22 cellular contexts compared by ENCODE assay signal in the genomic region with DNA sequence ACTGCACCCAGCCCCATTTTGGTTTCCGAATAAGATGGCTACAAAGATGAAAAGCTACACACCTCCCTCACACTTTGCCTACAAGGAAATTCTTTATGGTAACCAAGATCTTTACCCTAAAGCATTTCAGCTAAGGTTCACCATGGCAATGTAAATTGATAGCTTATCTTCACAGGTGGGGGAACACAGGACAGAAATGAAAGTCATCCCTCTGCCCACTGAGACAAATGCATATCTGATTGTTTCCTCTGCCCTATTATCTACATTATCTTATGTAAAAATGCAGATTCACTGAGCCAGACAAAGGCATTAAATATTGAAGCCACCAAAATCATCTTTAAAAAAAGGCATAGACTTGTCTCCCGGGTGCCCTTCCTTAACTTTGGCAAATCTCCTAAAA. TPM values are rescaled to one million over a fixed set of nuclear protein-coding genes. Genes with fewer than 3 reads are reported as not detected.
DNase-seq lines count a peak whose midpoint lies in the region; ATAC-seq and TF ChIP-seq lines count a peak whose summit lies in the region.
"Had no signal": no experiment of that assay in that cellular context is flagged by ENCODE, and none has a peak within 500 bp of the region (broad histone marks: within the 10 kb centered on the region; RNA-seq: fewer than 3 reads in every experiment).

No MANE protein-coding gene starts in this region.

- no peaks in the 10 kb centered on the region for H3K9me3 Mint-ChIP-seq in CD4-positive, alpha-beta memory T cell
- H3K9me3 Mint-ChIP-seq in T-cell (no peaks in the 10 kb centered on the region), neural progenitor cell (peaks cover 4% of the 10 kb centered on the region)
- H3K9me3 Mint-ChIP-seq in activated T-helper 17 cell treated with anti-CD3 and anti-CD28 coated beads, Interleukin-2, amount 50 U/mL, for 72 hours: no peaks in the 10 kb centered on the region
- H3K9me3 Mint-ChIP-seq in activated CD4-positive, alpha-beta T cell treated with anti-CD3 and anti-CD28 coated beads, Interleukin-2, amount 10 ng/mL, durations not matched to agents 7 days and 5 days: no peaks in the 10 kb centered on the region
- H3K9me3 Mint-ChIP-seq: CD8-positive, alpha-beta memory T cell; H9 had no signal

- no peaks in the 10 kb centered on the region for H3K36me3 Mint-ChIP-seq in CD4-positive, alpha-beta memory T cell
- H3K36me3 Mint-ChIP-seq in T-cell (no peaks in the 10 kb centered on the region), neural progenitor cell (peaks cover under 1% of the 10 kb centered on the region)
- no peaks in the 10 kb centered on the region for H3K36me3 Mint-ChIP-seq in activated T-helper 17 cell treated with anti-CD3 and anti-CD28 coated beads, Interleukin-2, amount 50 U/mL, for 72 hours (ENCODE audit: low read depth)
- no peaks in the 10 kb centered on the region for H3K36me3 Mint-ChIP-seq in activated CD4-positive, alpha-beta T cell treated with anti-CD3 and anti-CD28 coated beads, Interleukin-2, amount 10 ng/mL, durations not matched to agents 7 days and 5 days (ENCODE audit: low read depth)
- H3K36me3 Mint-ChIP-seq: CD8-positive, alpha-beta memory T cell had no signal

- no TSS peak for BruUV-seq in PC-9 (replicated peaks; lab: Mats Ljungman, UMichigan)

- H3K4me2 ChIP-seq in neural progenitor cell: no peak overlapping the region
- H3K4me2 ChIP-seq in PC-9: no peak overlapping the region
- H3K4me2 ChIP-seq: GM23338 had no signal

- peaks cover 34 to 48% (median 42%) of the 10 kb centered on the region in 4 donors for H3K4me1 Mint-ChIP-seq in CD4-positive, alpha-beta memory T cell
- H3K4me1 Mint-ChIP-seq in T-cell (peaks cover 41 to 47% (median 41%) of the 10 kb centered on the region in 3 donors), neural progenitor cell (peaks cover 40% of the 10 kb centered on the region)
- H3K4me1 Mint-ChIP-seq in activated T-helper 17 cell treated with anti-CD3 and anti-CD28 coated beads, Interleukin-2, amount 50 U/mL, for 72 hours: peaks cover 35% of the 10 kb centered on the region
- peaks cover 55% of the 10 kb centered on the region for H3K4me1 Mint-ChIP-seq in activated CD4-positive, alpha-beta T cell treated with anti-CD3 and anti-CD28 coated beads, Interleukin-2, amount 10 ng/mL, durations not matched to agents 7 days and 5 days

- POLR2A ChIA-PET in CD4-positive, alpha-beta memory T cell (lab: Charles Lee; ENCODE audit: partially characterized antibody): interaction anchor here (1.4 to 3.9 kb wide), 6 partner anchors 13 to 473 kb away, joined by 3 to 62 read pairs (median 12); partner anchors contain the start of gene GSTK1
- POLR2A ChIA-PET in T-cell (lab: Charles Lee) (no interaction called here), PC-9 (lab: Charles Lee; ENCODE audit: unreplicated experiment) (no interaction called here)
- POLR2A ChIA-PET in activated CD4-positive, alpha-beta T cell treated with anti-CD3 and anti-CD28 coated beads, Interleukin-2, amount 10 ng/mL, durations not matched to agents 7 days and 5 days (lab: Charles Lee): no interaction called here

- H3K4me3 ChIP-seq in CD4-positive, alpha-beta memory T cell (ENCODE audit: low read length in 2 of 2): no peak overlapping the region
- H3K4me3 ChIP-seq in neural progenitor cell (no peak overlapping the region), PC-9 (no peak overlapping the region)
- H3K4me3 ChIP-seq: GM12878, GM23338 had no signal

- CTCF ChIA-PET in CD4-positive, alpha-beta memory T cell (lab: Charles Lee; ENCODE audit: partially characterized antibody): interaction anchor here (1.3 to 8.6 kb wide), 4 partner anchors 18 to 40 kb away, joined by 3 to 82 read pairs (median 18); no protein-coding TSS in a partner anchor
- CTCF ChIA-PET in T-cell (lab: Charles Lee) (interaction anchor here in 1 of 2 donors (1.0 kb wide), 1 partner anchor 41 kb away, joined by 3 read pairs; no protein-coding TSS in a partner anchor), PC-9 (lab: Charles Lee) (interaction anchor here (1.0 kb wide), 1 partner anchor 15 kb away, joined by 3 read pairs; no protein-coding TSS in a partner anchor)
- CTCF ChIA-PET in activated CD4-positive, alpha-beta T cell treated with anti-CD3 and anti-CD28 coated beads, Interleukin-2, amount 10 ng/mL, durations not matched to agents 7 days and 5 days (lab: Charles Lee): interaction anchor here (0.6 kb wide), 2 partner anchors 11 to 56 kb away, joined by 3 to 4 read pairs; no protein-coding TSS in a partner anchor

- H3K9me2 ChIP-seq in PC-9 (ENCODE audit: insufficient read depth): no peaks in the 10 kb centered on the region

- no peaks in the 10 kb centered on the region for H3K27me3 Mint-ChIP-seq in CD4-positive, alpha-beta memory T cell
- no peaks in the 10 kb centered on the region for H3K27me3 Mint-ChIP-seq in T-cell
- no peaks in the 10 kb centered on the region for H3K27me3 Mint-ChIP-seq in activated T-helper 17 cell treated with anti-CD3 and anti-CD28 coated beads, Interleukin-2, amount 50 U/mL, for 72 hours
- no peaks in the 10 kb centered on the region for H3K27me3 Mint-ChIP-seq in neural progenitor cell (ENCODE audit: insufficient read depth, low read depth)
- no peaks in the 10 kb centered on the region for H3K27me3 Mint-ChIP-seq in activated CD4-positive, alpha-beta T cell treated with anti-CD3 and anti-CD28 coated beads, Interleukin-2, amount 10 ng/mL, durations not matched to agents 7 days and 5 days
- H3K27me3 Mint-ChIP-seq: CD8-positive, alpha-beta memory T cell had no signal

- H4K20me1 ChIP-seq in neural progenitor cell (ENCODE audit: low read depth) (no peaks in the 10 kb centered on the region), PC-9 (ENCODE audit: insufficient read depth) (no peaks in the 10 kb centered on the region)

- no peaks in the 10 kb centered on the region for H3K27me3 ChIP-seq in CD4-positive, alpha-beta memory T cell (ENCODE audit: insufficient read depth, low read length)
- H3K27me3 ChIP-seq in neural progenitor cell (no peaks in the 10 kb centered on the region), PC-9 (ENCODE audit: insufficient read depth, low read depth) (no peaks in the 10 kb centered on the region)

- H3K27ac Mint-ChIP-seq in CD4-positive, alpha-beta memory T cell: peak overlapping the region in 4 of 7 donors; percentile 36 to 83 (median 42)
- H3K27ac Mint-ChIP-seq in T-cell: peak overlapping the region; percentile 34 to 59
- no peak overlapping the region for H3K27ac Mint-ChIP-seq in activated T-helper 17 cell treated with anti-CD3 and anti-CD28 coated beads, Interleukin-2, amount 50 U/mL, for 72 hours
- peak overlapping the region; percentile 70 for H3K27ac Mint-ChIP-seq in neural progenitor cell
- no peak overlapping the region for H3K27ac Mint-ChIP-seq in activated CD4-positive, alpha-beta T cell treated with anti-CD3 and anti-CD28 coated beads, Interleukin-2, amount 10 ng/mL, durations not matched to agents 7 days and 5 days
- H3K27ac Mint-ChIP-seq: GM23338, H9 had no signal

- peaks cover 33% of the 10 kb centered on the region for H3K4me1 ChIP-seq in CD4-positive, alpha-beta memory T cell (ENCODE audit: insufficient read depth, low read length)
- H3K4me1 ChIP-seq in neural progenitor cell (peaks cover 10% of the 10 kb centered on the region), PC-9 (replicated peaks; ENCODE audit: insufficient read depth) (peaks cover 55% of the 10 kb centered on the region)

- intact Hi-C loops in CD4-positive, alpha-beta memory T cell (cut with micrococcal nuclease): no loop called here
- intact Hi-C loops in PC-9 (cut with micrococcal nuclease; ENCODE audit: unreplicated experiment): no loop called here

- H3K79me2 ChIP-seq in neural progenitor cell (ENCODE audit: low read depth): no peaks in the 10 kb centered on the region
- H3K79me2 ChIP-seq in PC-9 (ENCODE audit: low read depth): peaks cover 10% of the 10 kb centered on the region

- no peak overlapping the region for H2AFZ ChIP-seq in neural progenitor cell (replicated peaks)
- no peak overlapping the region for H2AFZ ChIP-seq in PC-9
- H2AFZ ChIP-seq: GM23338 had no signal

- no peaks in the 10 kb centered on the region for H3K9me3 ChIP-seq in CD4-positive, alpha-beta memory T cell (ENCODE audit: control insufficient read depth in 1 of 2, low read length in 2 of 2)
- H3K9me3 ChIP-seq in neural progenitor cell (ENCODE audit: low read depth): no peaks in the 10 kb centered on the region
- no peaks in the 10 kb centered on the region for H3K9me3 ChIP-seq in PC-9 (ENCODE audit: insufficient read depth, low read depth)

- no peak overlapping the region for H3K4me3 Mint-ChIP-seq in CD4-positive, alpha-beta memory T cell
- H3K4me3 Mint-ChIP-seq in T-cell (no peak overlapping the region), neural progenitor cell (no peak overlapping the region)
- peak overlapping the region; percentile 28 for H3K4me3 Mint-ChIP-seq in activated T-helper 17 cell treated with anti-CD3 and anti-CD28 coated beads, Interleukin-2, amount 50 U/mL, for 72 hours
- no peak overlapping the region for H3K4me3 Mint-ChIP-seq in activated CD4-positive, alpha-beta T cell treated with anti-CD3 and anti-CD28 coated beads, Interleukin-2, amount 10 ng/mL, durations not matched to agents 7 days and 5 days
- H3K4me3 Mint-ChIP-seq: GM23338, H9 had no signal

- DNase-seq in CD4-positive, alpha-beta memory T cell: no peak
- DNase-seq in T-cell (no peak), neural progenitor cell (ENCODE audit: low spot score) (no peak), PC-9 (no peak), NCI-H1930 (lab: John Stamatoyannopoulos, UW) (no peak)
- no peak for DNase-seq in activated CD4-positive, alpha-beta T cell treated with anti-CD3 and anti-CD28 coated beads, Interleukin-2, amount 10 ng/mL, durations not matched to agents 7 days and 5 days
- DNase-seq: C1 segment of cervical spinal cord; CD8-positive, alpha-beta memory T cell; DMS 273 treated with DMSO at 0.1 percent for 48 hours; DMS79; EL; GDM1; H9 had no signal

- no peak for TF ChIP-seq CTCF in neural progenitor cell (IDR thresholded peaks at IDR 0.05)
- no peak for TF ChIP-seq CTCF in PC-9 (conservative IDR thresholded peaks at IDR 0.05)

- H3F3A ChIP-seq in neural progenitor cell (ENCODE audit: low read depth): no peaks in the 10 kb centered on the region
- peaks cover 45% of the 10 kb centered on the region for H3F3A ChIP-seq in PC-9 (ENCODE audit: insufficient read depth, low read depth)

- H3K27ac ChIP-seq in CD4-positive, alpha-beta memory T cell (ENCODE audit: low read depth, low read length): no peak overlapping the region
- no peak overlapping the region for H3K27ac ChIP-seq in neural progenitor cell
- H3K27ac ChIP-seq in PC-9: no peak overlapping the region

- no peaks in the 10 kb centered on the region for H3K36me3 ChIP-seq in CD4-positive, alpha-beta memory T cell (ENCODE audit: insufficient read depth, low read length)
- no peaks in the 10 kb centered on the region for H3K36me3 ChIP-seq in neural progenitor cell
- peaks cover 6% of the 10 kb centered on the region for H3K36me3 ChIP-seq in PC-9 (ENCODE audit: low read depth)

- ATAC-seq in T-cell (replicated peaks in 1 of 4) (no peak), GM19463 (IDR thresholded peaks at IDR 0.05; ENCODE audit: unreplicated experiment) (no peak)
- no peak for ATAC-seq in activated T-helper 17 cell treated with anti-CD3 and anti-CD28 coated beads, Interleukin-2, amount 50 U/mL, for 72 hours (replicated peaks)
- ATAC-seq: GM12878, GM23338, HCT116 had no signal

- H3K9ac ChIP-seq in neural progenitor cell: no peak overlapping the region

RNA-seq across cellular contexts. Expression of gene TMEM139, which starts 3.2 kb away (rescaled TPM):
- total RNA-seq in CD4-positive, alpha-beta memory T cell: 1 to 10 TPM in 1 of 2 experiments, under 1 TPM in 1; 0.61 to 1.8 TPM
- polyA plus RNA-seq in CD4-positive, alpha-beta memory T cell: 1 to 10 TPM; 1.0 to 2.1 TPM
- 1 to 10 TPM in 3 of 5 donors, under 1 TPM in 1, not detected in 1; 0.66 to 1.6 (median 1.2) TPM for total RNA-seq in T-cell
- total RNA-seq in activated T-helper 17 cell treated with anti-CD3 and anti-CD28 coated beads, Interleukin-2, amount 50 U/mL, for 72 hours: 1 to 10 TPM in 1 of 2 donors, under 1 TPM in 1; 0.86 to 1.9 TPM
- total RNA-seq in neural progenitor cell (ENCODE audit: low replicate concordance): 0.94 and 5.4 TPM in 2 replicates
- total RNA-seq in activated CD4-positive, alpha-beta T cell treated with anti-CD3 and anti-CD28 coated beads, Interleukin-2, amount 10 ng/mL, durations not matched to agents 7 days and 5 days: under 1 TPM; 0.29 to 0.57 TPM
- total RNA-seq in PC-9 (2021): 89.7 and 131 TPM in 2 replicates
- total RNA-seq: A673 had no signal
- polyA plus RNA-seq: GM12878 had no signal

RNA-seq across cellular contexts. Expression of gene CASP2, which starts 6.6 kb away (rescaled TPM):
- 10 to 100 TPM; 94.3 to 96.1 TPM for total RNA-seq in CD4-positive, alpha-beta memory T cell
- 10 to 100 TPM in 1 of 2 donors, 1 to 10 TPM in 1; 5.3 to 29.2 TPM for polyA plus RNA-seq in CD4-positive, alpha-beta memory T cell
- total RNA-seq in T-cell: 10 to 100 TPM; 43.4 to 83.6 (median 73.7) TPM
- total RNA-seq in activated T-helper 17 cell treated with anti-CD3 and anti-CD28 coated beads, Interleukin-2, amount 50 U/mL, for 72 hours: 100 to 1,000 TPM; 110 to 119 TPM
- 21.0 and 39.8 TPM in 2 replicates for total RNA-seq in neural progenitor cell (ENCODE audit: low replicate concordance)
- total RNA-seq in activated CD4-positive, alpha-beta T cell treated with anti-CD3 and anti-CD28 coated beads, Interleukin-2, amount 10 ng/mL, durations not matched to agents 7 days and 5 days: 100 to 1,000 TPM; 102 to 125 TPM
- total RNA-seq in PC-9 (2021): 52.7 and 67.2 TPM in 2 replicates

RNA-seq across cellular contexts. Expression of gene GSTK1, which starts 18.3 kb away (rescaled TPM):
- 100 to 1,000 TPM; 469 to 482 TPM for total RNA-seq in CD4-positive, alpha-beta memory T cell
- polyA plus RNA-seq in CD4-positive, alpha-beta memory T cell: 100 to 1,000 TPM; 692 to 748 TPM
- 100 to 1,000 TPM; 347 to 524 (median 406) TPM for total RNA-seq in T-cell
- total RNA-seq in activated T-helper 17 cell treated with anti-CD3 and anti-CD28 coated beads, Interleukin-2, amount 50 U/mL, for 72 hours: 100 to 1,000 TPM; 214 to 269 TPM
- total RNA-seq in neural progenitor cell (ENCODE audit: low replicate concordance): 45.3 and 61.6 TPM in 2 replicates
- total RNA-seq in activated CD4-positive, alpha-beta T cell treated with anti-CD3 and anti-CD28 coated beads, Interleukin-2, amount 10 ng/mL, durations not matched to agents 7 days and 5 days: 100 to 1,000 TPM; 370 to 419 TPM
- 239 and 244 TPM in 2 replicates for total RNA-seq in PC-9 (2021)

RNA-seq across cellular contexts. Expression of gene CLCN1, which starts 34.4 kb away (rescaled TPM):
- total RNA-seq in CD4-positive, alpha-beta memory T cell: not detected
- polyA plus RNA-seq in CD4-positive, alpha-beta memory T cell: under 1 TPM in 1 of 2 donors, not detected in 1; 0.06 TPM
- total RNA-seq in T-cell: not detected
- under 1 TPM in 1 of 2 donors, not detected in 1; 0.11 TPM for total RNA-seq in activated T-helper 17 cell treated with anti-CD3 and anti-CD28 coated beads, Interleukin-2, amount 50 U/mL, for 72 hours
- not detected in 2 replicates for total RNA-seq in neural progenitor cell (ENCODE audit: low replicate concordance)
- total RNA-seq in activated CD4-positive, alpha-beta T cell treated with anti-CD3 and anti-CD28 coated beads, Interleukin-2, amount 10 ng/mL, durations not matched to agents 7 days and 5 days: under 1 TPM in 1 of 2 experiments, not detected in 1; 0.06 TPM
- 0.15 TPM in 1 of 2 replicates, not detected in the other for total RNA-seq in PC-9 (2021)
- total RNA-seq: A172, A673, GM12878, H4 had no signal
- polyA plus RNA-seq: BJ; CD8-positive, alpha-beta memory T cell had no signal

RNA-seq across cellular contexts. Expression of gene TAS2R40, which starts 59.7 kb away (rescaled TPM):
- total RNA-seq in CD4-positive, alpha-beta memory T cell: not detected
- not detected for polyA plus RNA-seq in CD4-positive, alpha-beta memory T cell
- total RNA-seq in T-cell (not detected), neural progenitor cell (ENCODE audit: low replicate concordance) (not detected in 2 replicates), PC-9 (2021) (not detected in 2 replicates)
- not detected for total RNA-seq in activated T-helper 17 cell treated with anti-CD3 and anti-CD28 coated beads, Interleukin-2, amount 50 U/mL, for 72 hours
- not detected for total RNA-seq in activated CD4-positive, alpha-beta T cell treated with anti-CD3 and anti-CD28 coated beads, Interleukin-2, amount 10 ng/mL, durations not matched to agents 7 days and 5 days
- total RNA-seq: A172; A673; CD8-positive, alpha-beta memory T cell; GM12878; GM23338; H4; H9 had no signal
- polyA plus RNA-seq: BJ; CD8-positive, alpha-beta memory T cell; GM12878; GM23338 had no signal

Comparison
In these comparisons a context has a peak if more than half of its experiments do, and no peak if none do; other contexts are left out.
1. H3K27ac Mint-ChIP-seq: peak in CD4-positive, alpha-beta memory T cell (4 of 7), T-cell (2 of 2) and neural progenitor cell (single experiment); none in activated T-helper 17 cell treated with anti-CD3 and anti-CD28 coated beads, Interleukin-2, amount 50 U/mL, for 72 hours (single experiment) and activated CD4-positive, alpha-beta T cell treated with anti-CD3 and anti-CD28 coated beads, Interleukin-2, amount 10 ng/mL, durations not matched to agents 7 days and 5 days (single experiment).
2. RNA of gene TMEM139, which starts 3.2 kb away (total RNA-seq): 89.7 to 131 TPM in PC-9; 0.86 to 1.9 TPM in activated T-helper 17 cell treated with anti-CD3 and anti-CD28 coated beads, Interleukin-2, amount 50 U/mL, for 72 hours, 0.61 to 1.8 TPM in CD4-positive, alpha-beta memory T cell, 0.66 to 1.6 TPM in T-cell, 0.94 to 5.4 TPM in neural progenitor cell and 0.29 to 0.57 TPM in activated CD4-positive, alpha-beta T cell treated with anti-CD3 and anti-CD28 coated beads, Interleukin-2, amount 10 ng/mL, durations not matched to agents 7 days and 5 days; every median in the first group is over 10 times any median in the second.